Comparison of ENCODE assay signal across 1 cellular context in genomic region chr9:113395000-113395861, GRCh38.
A peak's percentile ranks its signal among the peaks of the same experiment; 100 is the strongest.
TF ChIP-seq lines count a peak whose summit lies in the region.

No MANE protein-coding gene starts in this region.

TF ChIP-seq in HepG2, 621 proteins besides CTCF, POLR2A, EP300 and RAD21 (continued from another document and continues in another):
- TF ChIP-seq ZNF800 (CRISPR knock-in tag; IDR thresholded peaks at IDR 0.05) (0 out of 2 replicates have a peak, but pooled peaks have one; percentile 64), KAT8 (CRISPR knock-in tag; IDR thresholded peaks at IDR 0.05) (peak; percentile 66), SKIL (CRISPR knock-in tag; IDR thresholded peaks at IDR 0.05; ENCODE audit: borderline replicate concordance) (peak; percentile 93), SAFB2 (CRISPR knock-in tag; IDR thresholded peaks at IDR 0.05; ENCODE audit: borderline replicate concordance, low read depth) (no peak), SSRP1 (CRISPR knock-in tag; IDR thresholded peaks at IDR 0.05) (0 out of 2 replicates have a peak, but pooled peaks have one; percentile 53), REXO4 (CRISPR knock-in tag; IDR thresholded peaks at IDR 0.05; ENCODE audit: borderline replicate concordance) (no peak), ZBTB2 (CRISPR knock-in tag; IDR thresholded peaks at IDR 0.05; ENCODE audit: low read depth) (no peak), TRIM22 (IDR thresholded peaks at IDR 0.05) (no peak), ZNF841 (CRISPR knock-in tag; IDR thresholded peaks at IDR 0.05; ENCODE audit: borderline replicate concordance) (no peak), TFDP2 (CRISPR knock-in tag; IDR thresholded peaks at IDR 0.05) (peak; percentile 44; the same call in 1 of the 2 replicates), HMGXB4 (CRISPR knock-in tag; IDR thresholded peaks at IDR 0.05; ENCODE audit: borderline replicate concordance in 1 of 2, low read depth in 1 of 2) (no peak; a peak in 1 of 4 replicates), GABPA (IDR thresholded peaks at IDR 0.05; ENCODE audit: low read depth, low read length) (no peak), GABPA (CRISPR knock-in tag; IDR thresholded peaks at IDR 0.05; ENCODE audit: low read depth) (peak; percentile 39; the same call in 1 of the 2 replicates), POGK (CRISPR knock-in tag; conservative IDR thresholded peaks at IDR 0.05) (peak; percentile 76), CREM (IDR thresholded peaks at IDR 0.05) (peak; percentile 75), CREM (CRISPR knock-in tag; IDR thresholded peaks at IDR 0.05) (no peak), THRA (CRISPR knock-in tag; IDR thresholded peaks at IDR 0.05; ENCODE audit: borderline replicate concordance) (peak; percentile 84; the same call in 1 of the 2 replicates), TSC22D2 (CRISPR knock-in tag; IDR thresholded peaks at IDR 0.05; ENCODE audit: borderline replicate concordance) (no peak), FOXO1 (CRISPR knock-in tag; IDR thresholded peaks at IDR 0.05) (peak; percentile 87; the same call in 1 of the 2 replicates), MAF1 (CRISPR knock-in tag; IDR thresholded peaks at IDR 0.05; ENCODE audit: borderline replicate concordance) (no peak), SP4 (CRISPR knock-in tag; IDR thresholded peaks at IDR 0.05) (no peak), TGIF2 (CRISPR knock-in tag; IDR thresholded peaks at IDR 0.05) (peak; percentile 72; the same call in 1 of the 2 replicates), MED1 (CRISPR knock-in tag; IDR thresholded peaks at IDR 0.05) (peak; percentile 95), ZHX1 (CRISPR knock-in tag; IDR thresholded peaks at IDR 0.05; ENCODE audit: low read depth) (no peak), TAF1 (CRISPR knock-in tag; IDR thresholded peaks at IDR 0.05) (no peak), ZSCAN31 (CRISPR knock-in tag; IDR thresholded peaks at IDR 0.05; ENCODE audit: low read depth) (0 out of 2 replicates have a peak, but pooled peaks have one; percentile 25), PBX3 (CRISPR knock-in tag; IDR thresholded peaks at IDR 0.05; ENCODE audit: borderline replicate concordance) (no peak), ZBTB7B (CRISPR knock-in tag; IDR thresholded peaks at IDR 0.05) (peak; percentile 67; the same call in 1 of the 2 replicates), NR2F1 (CRISPR knock-in tag; IDR thresholded peaks at IDR 0.05) (peak; percentile 39 to 59; a peak in 3 of 4 replicates), ZNF724P (CRISPR knock-in tag; IDR thresholded peaks at IDR 0.05; ENCODE audit: borderline replicate concordance) (peak; percentile 68; the same call in 1 of the 2 replicates), GRHL1 (CRISPR knock-in tag; conservative IDR thresholded peaks at IDR 0.05) (no peak), TMF1 (CRISPR knock-in tag; IDR thresholded peaks at IDR 0.05; ENCODE audit: low read depth) (no peak), ZNF761 (CRISPR knock-in tag; conservative IDR thresholded peaks at IDR 0.05) (no peak), KDM5A (IDR thresholded peaks at IDR 0.05; ENCODE audit: borderline replicate concordance, low read length) (no peak), ZNF382 (CRISPR knock-in tag; IDR thresholded peaks at IDR 0.05; ENCODE audit: borderline replicate concordance) (no peak)
